ENCODE assay signal across 12 cellular contexts in genomic region chr7:150335101-150335773, GRCh38. TPM values are rescaled to one million over a fixed set of nuclear protein-coding genes. Genes with fewer than 3 reads are reported as not detected.
DNase-seq lines count a peak whose midpoint lies in the region; ATAC-seq, FAIRE-seq and TF ChIP-seq lines count a peak whose summit lies in the region.
"Had no signal": no experiment of that assay in that cellular context is flagged by ENCODE, and none has a peak within 500 bp of the region (broad histone marks: within the 10 kb centered on the region; RNA-seq: fewer than 3 reads in every experiment).

No MANE protein-coding gene starts in this region.

- H3K27me3 ChIP-seq in GM23338 (ENCODE audit: insufficient read depth) (no peaks in the 10 kb centered on the region), astrocyte (ENCODE audit: insufficient read depth, low read length) (no peaks in the 10 kb centered on the region), iPS-18a (ENCODE audit: control insufficient read depth, insufficient read depth, low read length) (peaks cover 5% of the 10 kb centered on the region), stomach (peaks cover 0 to under 1% (median 0%) of the 10 kb centered on the region in 3 donors)

- DNase-seq in GM23338 (ENCODE audit: low spot score) (peak; percentile 88), astrocyte (ENCODE audit: low read depth) (peak; percentile 83), stomach (no peak), NAMALWA (ENCODE audit: low spot score) (no peak), Ammon's horn (ENCODE audit: low spot score) (no peak)
- no peak for DNase-seq in activated CD4-positive, alpha-beta memory T cell treated with anti-CD3 and anti-CD28 coated beads for 36 hours
- DNase-seq in activated T-helper 1 cell treated with anti-CD3 and anti-CD28 coated beads, Interleukin-12 subunit alpha, Interleukin-12 subunit beta, Interleukin-2, Interleukin-4 antibody, amounts not matched to agents 30 ng/mL and 10 ng/mL and 1 ng/mL, durations not matched to agents 14 hours and 24 hours and 36 hours (ENCODE audit: low spot score), result no peak
- DNase-seq: NCI-H2171 treated with DMSO at 0.1 percent for 48 hours; stimulated activated naive CD4-positive, alpha-beta T cell had no signal

- no peak for TF ChIP-seq CTCF in GM23338 (conservative IDR thresholded peaks at IDR 0.05; ENCODE audit: low read depth in 2 of 2)
- TF ChIP-seq CTCF in astrocyte (IDR thresholded peaks at IDR 0.05; ENCODE audit: insufficient read depth, low read depth, low read length), result no peak
- TF ChIP-seq CTCF in stomach (IDR thresholded peaks at IDR 0.05), result no peak

- 22 to 48% (median 32%) methylated on average over 7 of the region's 7 CpGs for WGBS in stomach, 5 donors

- H3K4me3 ChIP-seq in GM23338 (peak overlapping the region; percentile 5; the same call in 1 of the 2 replicates), astrocyte (ENCODE audit: insufficient read depth, low read depth, low read length) (no peak overlapping the region), iPS-18a (ENCODE audit: low read length) (no peak overlapping the region), stomach (no peak overlapping the region)

- no peak overlapping the region for H3K9ac ChIP-seq in astrocyte (ENCODE audit: low read length)
- peak overlapping the region; percentile 53 for H3K9ac ChIP-seq in iPS-18a (ENCODE audit: low read length)

- H3K27ac Mint-ChIP-seq in GM23338 (peak overlapping the region; percentile 96), astrocyte (ENCODE audit: unreplicated experiment) (no peak overlapping the region)
- H3K27ac Mint-ChIP-seq in activated CD4-positive, alpha-beta memory T cell treated with anti-CD3 and anti-CD28 coated beads for 36 hours, result no peak overlapping the region
- no peak overlapping the region for H3K27ac Mint-ChIP-seq in activated T-helper 1 cell treated with anti-CD3 and anti-CD28 coated beads, Interleukin-12 subunit alpha, Interleukin-12 subunit beta, Interleukin-2, Interleukin-4 antibody, amounts not matched to agents 30 ng/mL and 10 ng/mL and 1 ng/mL, durations not matched to agents 14 hours and 24 hours and 36 hours
- H3K27ac Mint-ChIP-seq: activated T-helper 2 cell treated with anti-CD3 and anti-CD28 coated beads, Interferon-gamma antibody, Interleukin-2, Interleukin-4, amounts not matched to agents 10 μg/mL and 5 μg/mL and 100 μg/mL, durations not matched to agents 14 hours and 24 hours and 36 hours; natural killer cell treated with Interleukin-12 subunit alpha and Interleukin-12 subunit beta and Interleukin-15 and Interleukin-18, amount 100 ng/mL, for 72 hours had no signal

- peak overlapping the region; percentile 86 for H3K27ac ChIP-seq in GM23338 (ENCODE audit: low read depth)
- H3K27ac ChIP-seq in astrocyte (ENCODE audit: low read depth, low read length), result no peak overlapping the region
- H3K27ac ChIP-seq in iPS-18a (ENCODE audit: low read length), result peak overlapping the region; percentile 49
- peak overlapping the region; percentile 12 to 61 (median 29) for H3K27ac ChIP-seq in stomach

- H3K36me3 ChIP-seq in GM23338 (ENCODE audit: insufficient read depth), result peaks cover 10% of the 10 kb centered on the region
- H3K36me3 ChIP-seq in astrocyte (ENCODE audit: insufficient read depth, low read length), result no peaks in the 10 kb centered on the region
- peaks cover 9% of the 10 kb centered on the region for H3K36me3 ChIP-seq in iPS-18a (ENCODE audit: control insufficient read depth, low read depth, low read length)
- peaks cover 0 to 48% (median 35%) of the 10 kb centered on the region in 4 donors for H3K36me3 ChIP-seq in stomach

- ATAC-seq in GM23338, result peak; percentile 64
- ATAC-seq: natural killer cell treated with Interleukin-12 subunit alpha and Interleukin-12 subunit beta and Interleukin-15 and Interleukin-18, amount 100 ng/mL, for 72 hours had no signal

- TF ChIP-seq EP300 in stomach (IDR thresholded peaks at IDR 0.05), result no peak

- H3K4me2 ChIP-seq in GM23338 (peak overlapping the region; percentile 54), astrocyte (ENCODE audit: low read length) (no peak overlapping the region)

- H2AFZ ChIP-seq in GM23338 (no peak overlapping the region), astrocyte (ENCODE audit: low read depth, low read length) (no peak overlapping the region)

- no peak for FAIRE-seq in astrocyte (lab: Jason Lieb, UNC)

- H3K9me2 ChIP-seq in GM23338 (ENCODE audit: insufficient read depth), result no peaks in the 10 kb centered on the region

- intact Hi-C loops in stomach (cut with DNase I; ENCODE audit: low total_unique reads), result no loop called here
- intact Hi-C loops in activated CD4-positive, alpha-beta memory T cell treated with anti-CD3 and anti-CD28 coated beads for 36 hours (cut with micrococcal nuclease), result no loop called here
- intact Hi-C loops in activated T-helper 1 cell treated with anti-CD3 and anti-CD28 coated beads, Interleukin-12 subunit alpha, Interleukin-12 subunit beta, Interleukin-2, Interleukin-4 antibody, amounts not matched to agents 30 ng/mL and 10 ng/mL and 1 ng/mL, durations not matched to agents 14 hours and 24 hours and 36 hours (cut with micrococcal nuclease), result no loop called here

- H3F3A ChIP-seq in GM23338 (replicated peaks; ENCODE audit: low read depth), result peaks cover 28% of the 10 kb centered on the region

- H3K36me3 Mint-ChIP-seq in GM23338 (ENCODE audit: low read depth), result peaks cover 77% of the 10 kb centered on the region
- H3K36me3 Mint-ChIP-seq in astrocyte (ENCODE audit: low read depth, unreplicated experiment), result peaks cover 2% of the 10 kb centered on the region
- H3K36me3 Mint-ChIP-seq in activated CD4-positive, alpha-beta memory T cell treated with anti-CD3 and anti-CD28 coated beads for 36 hours, result peaks cover 12% of the 10 kb centered on the region
- H3K36me3 Mint-ChIP-seq in activated T-helper 1 cell treated with anti-CD3 and anti-CD28 coated beads, Interleukin-12 subunit alpha, Interleukin-12 subunit beta, Interleukin-2, Interleukin-4 antibody, amounts not matched to agents 30 ng/mL and 10 ng/mL and 1 ng/mL, durations not matched to agents 14 hours and 24 hours and 36 hours (ENCODE audit: low read depth), result peaks cover 11% of the 10 kb centered on the region
- H3K36me3 Mint-ChIP-seq: natural killer cell treated with Interleukin-12 subunit alpha and Interleukin-12 subunit beta and Interleukin-15 and Interleukin-18, amount 100 ng/mL, for 72 hours had no signal

- POLR2A ChIA-PET in activated CD4-positive, alpha-beta memory T cell treated with anti-CD3 and anti-CD28 coated beads for 36 hours (lab: Charles Lee), result no interaction called here

- TF ChIP-seq POLR2A in stomach (IDR thresholded peaks at IDR 0.05), result no peak

- H3K4me1 Mint-ChIP-seq in GM23338 (peaks cover 69% of the 10 kb centered on the region), astrocyte (ENCODE audit: low read depth, unreplicated experiment) (peaks cover 10% of the 10 kb centered on the region)
- H3K4me1 Mint-ChIP-seq in activated CD4-positive, alpha-beta memory T cell treated with anti-CD3 and anti-CD28 coated beads for 36 hours (ENCODE audit: low read depth), result peaks cover 2% of the 10 kb centered on the region
- no peaks in the 10 kb centered on the region for H3K4me1 Mint-ChIP-seq in activated T-helper 1 cell treated with anti-CD3 and anti-CD28 coated beads, Interleukin-12 subunit alpha, Interleukin-12 subunit beta, Interleukin-2, Interleukin-4 antibody, amounts not matched to agents 30 ng/mL and 10 ng/mL and 1 ng/mL, durations not matched to agents 14 hours and 24 hours and 36 hours (ENCODE audit: low read depth)

- H3K9me3 ChIP-seq in astrocyte (ENCODE audit: insufficient read depth, low read depth, low read length) (no peaks in the 10 kb centered on the region), iPS-18a (ENCODE audit: control insufficient read depth, low read depth, low read length) (no peaks in the 10 kb centered on the region), stomach (no peaks in the 10 kb centered on the region)

- CTCF ChIA-PET in activated CD4-positive, alpha-beta memory T cell treated with anti-CD3 and anti-CD28 coated beads for 36 hours (lab: Charles Lee), result interaction anchor here (0.7 kb wide), 1 partner anchor 451 kb away, joined by 3 read pairs; no protein-coding TSS in a partner anchor

- peaks cover 39% of the 10 kb centered on the region for H3K4me1 ChIP-seq in GM23338 (ENCODE audit: insufficient read depth)
- H3K4me1 ChIP-seq in astrocyte (ENCODE audit: insufficient read depth, low read length), result peaks cover 11% of the 10 kb centered on the region
- H3K4me1 ChIP-seq in iPS-18a (ENCODE audit: control insufficient read depth, low read depth, low read length), result peaks cover 18% of the 10 kb centered on the region
- peaks cover 26 to 63% (median 50%) of the 10 kb centered on the region in 4 donors for H3K4me1 ChIP-seq in stomach

- H3K9me3 Mint-ChIP-seq in GM23338 (no peaks in the 10 kb centered on the region; the same call in 2 of the 3 replicates), astrocyte (ENCODE audit: unreplicated experiment) (no peaks in the 10 kb centered on the region)
- no peaks in the 10 kb centered on the region for H3K9me3 Mint-ChIP-seq in activated CD4-positive, alpha-beta memory T cell treated with anti-CD3 and anti-CD28 coated beads for 36 hours
- H3K9me3 Mint-ChIP-seq in activated T-helper 1 cell treated with anti-CD3 and anti-CD28 coated beads, Interleukin-12 subunit alpha, Interleukin-12 subunit beta, Interleukin-2, Interleukin-4 antibody, amounts not matched to agents 30 ng/mL and 10 ng/mL and 1 ng/mL, durations not matched to agents 14 hours and 24 hours and 36 hours, result no peaks in the 10 kb centered on the region
- H3K9me3 Mint-ChIP-seq: activated T-helper 2 cell treated with anti-CD3 and anti-CD28 coated beads, Interferon-gamma antibody, Interleukin-2, Interleukin-4, amounts not matched to agents 10 μg/mL and 5 μg/mL and 100 μg/mL, durations not matched to agents 14 hours and 24 hours and 36 hours; natural killer cell treated with Interleukin-12 subunit alpha and Interleukin-12 subunit beta and Interleukin-15 and Interleukin-18, amount 100 ng/mL, for 72 hours had no signal

- H3K27me3 Mint-ChIP-seq in GM23338 (ENCODE audit: insufficient read depth, low read depth, poor library complexity), result peaks cover 25% of the 10 kb centered on the region
- H3K27me3 Mint-ChIP-seq in astrocyte (ENCODE audit: low read depth, unreplicated experiment), result peaks cover 19% of the 10 kb centered on the region
- peaks cover 8% of the 10 kb centered on the region for H3K27me3 Mint-ChIP-seq in activated CD4-positive, alpha-beta memory T cell treated with anti-CD3 and anti-CD28 coated beads for 36 hours
- peaks cover 4% of the 10 kb centered on the region for H3K27me3 Mint-ChIP-seq in activated T-helper 1 cell treated with anti-CD3 and anti-CD28 coated beads, Interleukin-12 subunit alpha, Interleukin-12 subunit beta, Interleukin-2, Interleukin-4 antibody, amounts not matched to agents 30 ng/mL and 10 ng/mL and 1 ng/mL, durations not matched to agents 14 hours and 24 hours and 36 hours (ENCODE audit: insufficient read depth)

- peaks cover 38% of the 10 kb centered on the region for H3K79me2 ChIP-seq in GM23338 (replicated peaks; ENCODE audit: insufficient read depth)
- no peaks in the 10 kb centered on the region for H3K79me2 ChIP-seq in astrocyte (ENCODE audit: insufficient read depth, low read length)

- peak overlapping the region; percentile 47 for H3K4me3 Mint-ChIP-seq in GM23338
- H3K4me3 Mint-ChIP-seq in astrocyte (ENCODE audit: unreplicated experiment), result no peak overlapping the region
- no peak overlapping the region for H3K4me3 Mint-ChIP-seq in activated CD4-positive, alpha-beta memory T cell treated with anti-CD3 and anti-CD28 coated beads for 36 hours
- no peak overlapping the region for H3K4me3 Mint-ChIP-seq in activated T-helper 1 cell treated with anti-CD3 and anti-CD28 coated beads, Interleukin-12 subunit alpha, Interleukin-12 subunit beta, Interleukin-2, Interleukin-4 antibody, amounts not matched to agents 30 ng/mL and 10 ng/mL and 1 ng/mL, durations not matched to agents 14 hours and 24 hours and 36 hours
- H3K4me3 Mint-ChIP-seq: natural killer cell treated with Interleukin-12 subunit alpha and Interleukin-12 subunit beta and Interleukin-15 and Interleukin-18, amount 100 ng/mL, for 72 hours had no signal

- H4K20me1 ChIP-seq in GM23338 (replicated peaks; ENCODE audit: insufficient read depth) (no peaks in the 10 kb centered on the region; the same call in 1 of the 2 replicates), astrocyte (ENCODE audit: insufficient read depth, low read length) (peaks cover 7% of the 10 kb centered on the region)

RNA-seq across cellular contexts. Expression of gene RARRES2, which starts 6.2 kb away (rescaled TPM):
- 164 and 169 TPM in 2 replicates for total RNA-seq in GM23338 (2014; rRNA removed; shearing (Covaris generic))
- polyA plus RNA-seq in GM23338 (2016; fragmentation: Nextera tagmentation; extraction: Ambion mirVana), result 314 and 317 TPM in 2 replicates
- total RNA-seq in astrocyte, result 19.4 and 21.7 TPM in 2 replicates
- total RNA-seq in stomach, result 100 to 1,000 TPM in 1 of 5 donors, 10 to 100 TPM in 4; 33.5 to 244 (median 70.9) TPM
- polyA plus RNA-seq in stomach, result 100 to 1,000 TPM; 161 to 232 (median 197) TPM
- not detected for total RNA-seq in activated CD4-positive, alpha-beta memory T cell treated with anti-CD3 and anti-CD28 coated beads for 36 hours
- not detected in 2 replicates for total RNA-seq in activated T-helper 1 cell treated with anti-CD3 and anti-CD28 coated beads, Interleukin-12 subunit alpha, Interleukin-12 subunit beta, Interleukin-2, Interleukin-4 antibody, amounts not matched to agents 30 ng/mL and 10 ng/mL and 1 ng/mL, durations not matched to agents 14 hours and 24 hours and 36 hours
- total RNA-seq: activated T-helper 2 cell treated with anti-CD3 and anti-CD28 coated beads, Interferon-gamma antibody, Interleukin-2, Interleukin-4, amounts not matched to agents 10 μg/mL and 5 μg/mL and 100 μg/mL, durations not matched to agents 14 hours and 24 hours and 36 hours; natural killer cell treated with Interleukin-12 subunit alpha and Interleukin-12 subunit beta and Interleukin-15 and Interleukin-18, amount 100 ng/mL, for 72 hours had no signal

RNA-seq across cellular contexts. Expression of gene ACTR3C, which starts 11.9 kb away (rescaled TPM):
- 1.5 and 5.8 TPM in 2 replicates for total RNA-seq in GM23338 (2014; rRNA removed; shearing (Covaris generic))
- polyA plus RNA-seq in GM23338 (2016; fragmentation: Nextera tagmentation; extraction: Ambion mirVana) (1.8 and 3.5 TPM in 2 replicates), stomach (10 to 100 TPM in 1 of 3 donors, 1 to 10 TPM in 2; 3.1 to 10.1 (median 7.0) TPM)
- total RNA-seq in astrocyte (0.25 TPM in 1 of 2 replicates, not detected in the other), stomach (10 to 100 TPM in 3 of 5 donors, 1 to 10 TPM in 2; 2.3 to 68.7 (median 16.2) TPM)
- 1 to 10 TPM; 8.0 to 8.8 TPM for total RNA-seq in activated CD4-positive, alpha-beta memory T cell treated with anti-CD3 and anti-CD28 coated beads for 36 hours
- 8.2 and 9.8 TPM in 2 replicates for total RNA-seq in activated T-helper 1 cell treated with anti-CD3 and anti-CD28 coated beads, Interleukin-12 subunit alpha, Interleukin-12 subunit beta, Interleukin-2, Interleukin-4 antibody, amounts not matched to agents 30 ng/mL and 10 ng/mL and 1 ng/mL, durations not matched to agents 14 hours and 24 hours and 36 hours

RNA-seq across cellular contexts. Expression of gene LRRC61, which starts 12.1 kb away (rescaled TPM):
- total RNA-seq in GM23338 (2014; rRNA removed; shearing (Covaris generic)), result 67.6 and 75.2 TPM in 2 replicates
- polyA plus RNA-seq in GM23338 (2016; fragmentation: Nextera tagmentation; extraction: Ambion mirVana), result 29.7 and 34.7 TPM in 2 replicates
- total RNA-seq in astrocyte, result 0.24 and 0.45 TPM in 2 replicates
- total RNA-seq in stomach, result 10 to 100 TPM in 3 of 5 donors, not detected in 2; 11.6 to 15.9 (median 14.2) TPM
- polyA plus RNA-seq in stomach, result 1 to 10 TPM; 5.6 to 7.6 (median 7.4) TPM
- 10 to 100 TPM; 26.1 to 27.1 TPM for total RNA-seq in activated CD4-positive, alpha-beta memory T cell treated with anti-CD3 and anti-CD28 coated beads for 36 hours
- 24.9 and 26.1 TPM in 2 replicates for total RNA-seq in activated T-helper 1 cell treated with anti-CD3 and anti-CD28 coated beads, Interleukin-12 subunit alpha, Interleukin-12 subunit beta, Interleukin-2, Interleukin-4 antibody, amounts not matched to agents 30 ng/mL and 10 ng/mL and 1 ng/mL, durations not matched to agents 14 hours and 24 hours and 36 hours

RNA-seq across cellular contexts. Expression of gene REPIN1, which starts 33.4 kb away (rescaled TPM):
- total RNA-seq in GM23338 (2014; rRNA removed; shearing (Covaris generic)), result 143 and 156 TPM in 2 replicates
- polyA plus RNA-seq in GM23338 (2016; fragmentation: Nextera tagmentation; extraction: Ambion mirVana), result 29.2 and 29.8 TPM in 2 replicates
- total RNA-seq in astrocyte, result 80.1 and 95.3 TPM in 2 replicates
- total RNA-seq in stomach, result 100 to 1,000 TPM in 3 of 5 donors, 10 to 100 TPM in 2; 44.2 to 298 (median 104) TPM
- polyA plus RNA-seq in stomach, result 10 to 100 TPM; 35.9 to 41.5 (median 36.4) TPM
- 10 to 100 TPM; 52.3 to 56.9 TPM for total RNA-seq in activated CD4-positive, alpha-beta memory T cell treated with anti-CD3 and anti-CD28 coated beads for 36 hours
- 67.2 and 67.4 TPM in 2 replicates for total RNA-seq in activated T-helper 1 cell treated with anti-CD3 and anti-CD28 coated beads, Interleukin-12 subunit alpha, Interleukin-12 subunit beta, Interleukin-2, Interleukin-4 antibody, amounts not matched to agents 30 ng/mL and 10 ng/mL and 1 ng/mL, durations not matched to agents 14 hours and 24 hours and 36 hours

RNA-seq across cellular contexts. Expression of gene ZNF775, which starts 43.9 kb away (rescaled TPM):
- total RNA-seq in GM23338 (2014; rRNA removed; shearing (Covaris generic)), result 35.2 and 38.2 TPM in 2 replicates
- polyA plus RNA-seq in GM23338 (2016; fragmentation: Nextera tagmentation; extraction: Ambion mirVana) (4.5 and 6.7 TPM in 2 replicates), stomach (1 to 10 TPM; 1.8 to 2.6 (median 2.4) TPM)
- total RNA-seq in astrocyte (6.4 and 6.5 TPM in 2 replicates), stomach (10 to 100 TPM in 2 of 5 donors, 1 to 10 TPM in 1, not detected in 2; 2.0 to 17.0 (median 14.8) TPM)
- 1 to 10 TPM; 6.0 to 6.8 TPM for total RNA-seq in activated CD4-positive, alpha-beta memory T cell treated with anti-CD3 and anti-CD28 coated beads for 36 hours
- total RNA-seq in activated T-helper 1 cell treated with anti-CD3 and anti-CD28 coated beads, Interleukin-12 subunit alpha, Interleukin-12 subunit beta, Interleukin-2, Interleukin-4 antibody, amounts not matched to agents 30 ng/mL and 10 ng/mL and 1 ng/mL, durations not matched to agents 14 hours and 24 hours and 36 hours, result 3.9 and 4.5 TPM in 2 replicates

Comparison
In these comparisons a context has a peak if more than half of its experiments do, and no peak if none do; other contexts are left out.
1. DNase-seq: peak in GM23338 (single experiment) and astrocyte (single experiment); none in stomach (single experiment), activated CD4-positive, alpha-beta memory T cell treated with anti-CD3 and anti-CD28 coated beads for 36 hours (single experiment), NAMALWA (single experiment), Ammon's horn (single experiment) and activated T-helper 1 cell treated with anti-CD3 and anti-CD28 coated beads, Interleukin-12 subunit alpha, Interleukin-12 subunit beta, Interleukin-2, Interleukin-4 antibody, amounts not matched to agents 30 ng/mL and 10 ng/mL and 1 ng/mL, durations not matched to agents 14 hours and 24 hours and 36 hours (single experiment).
2. RNA of gene RARRES2, which starts 6.2 kb away (total RNA-seq): 164 to 169 TPM in GM23338, 33.5 to 244 TPM in stomach and 19.4 to 21.7 TPM in astrocyte; not detected in activated CD4-positive, alpha-beta memory T cell treated with anti-CD3 and anti-CD28 coated beads for 36 hours and not detected in activated T-helper 1 cell treated with anti-CD3 and anti-CD28 coated beads, Interleukin-12 subunit alpha, Interleukin-12 subunit beta, Interleukin-2, Interleukin-4 antibody, amounts not matched to agents 30 ng/mL and 10 ng/mL and 1 ng/mL, durations not matched to agents 14 hours and 24 hours and 36 hours; every median in the first group is over 10 times any median in the second.